6 cellular contexts compared by ENCODE assay signal in genomic region chr6:39396854-39397253, GRCh38.
"Had no signal": no experiment of that assay in that cellular context is flagged by ENCODE, and none has a peak within 500 bp of the region (broad histone marks: within the 10 kb centered on the region; RNA-seq: fewer than 3 reads in every experiment).

No MANE protein-coding gene starts in this region.

- DNase-seq: GM23248, GOT3, H7, H9, HCEC 1CT, HFFc6 had no signal
